Comparison of ENCODE assay signal across 1 cellular context in the genomic region with DNA sequence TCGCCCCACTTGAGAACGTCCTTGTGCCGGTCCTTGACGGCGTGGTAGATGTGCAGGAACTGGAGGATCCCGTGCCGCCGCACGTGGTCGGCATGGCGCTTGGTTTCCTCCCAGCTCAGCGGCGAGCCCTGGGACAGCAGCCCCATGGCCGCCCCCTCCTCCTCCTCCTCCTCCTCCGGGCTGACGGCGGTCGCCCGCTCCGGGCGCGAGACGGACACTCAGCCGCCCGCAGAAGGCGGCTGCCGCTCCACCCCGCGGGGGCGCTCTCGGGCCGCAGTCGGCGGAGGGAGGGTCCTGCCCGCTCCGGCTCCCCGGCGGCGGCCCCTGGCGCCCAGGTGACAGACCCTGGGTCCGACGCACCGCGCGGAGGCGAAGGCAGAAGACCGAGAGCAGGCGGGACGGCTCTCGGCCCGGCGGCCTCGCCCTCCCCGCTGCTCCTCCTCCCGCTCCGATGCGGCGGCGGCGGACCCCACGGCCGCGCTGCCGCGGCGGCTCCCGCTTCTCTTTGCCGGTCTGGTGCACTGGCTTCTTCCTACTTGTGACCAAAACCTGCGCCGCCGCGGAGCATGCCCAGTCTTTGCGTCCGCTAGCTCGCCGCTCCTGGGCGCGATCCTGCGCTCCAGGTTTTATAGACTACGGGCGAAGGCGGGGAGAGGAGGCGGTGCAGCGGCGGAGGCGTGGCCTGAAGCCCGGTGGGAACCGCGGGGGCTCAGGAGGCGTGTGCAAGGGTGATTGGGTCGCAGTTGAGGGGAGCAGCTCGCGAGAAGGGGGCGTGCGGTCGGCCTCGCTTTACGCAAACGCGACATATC.
TF ChIP-seq lines count a peak whose summit lies in the region.

A gene (minus strand): TSS at position 602 of the 809 bp plus-strand sequence. CDS start 456 bp downstream, at position 146.

TF ChIP-seq in K562, 482 proteins besides CTCF, POLR2A, EP300 and RAD21 (continued from another document and continues in another):
- TF ChIP-seq ZNF175 (CRISPR knock-in tag; IDR thresholded peaks at IDR 0.05; ENCODE audit: low read depth) (no peak), MEIS2 (IDR thresholded peaks at IDR 0.05; ENCODE audit: partially characterized antibody) (peak; percentile 35), RAD51 (IDR thresholded peaks at IDR 0.05; ENCODE audit: borderline replicate concordance, low read depth) (no peak), HMG20B (CRISPR knock-in tag; IDR thresholded peaks at IDR 0.05) (no peak), ZNF316 (IDR thresholded peaks at IDR 0.05) (no peak), CEBPG (CRISPR knock-in tag; IDR thresholded peaks at IDR 0.05) (0 out of 2 replicates have a peak, but pooled peaks have one; percentile 13), CEBPG (tag; conservative IDR thresholded peaks at IDR 0.05 in 1 of 2, IDR thresholded peaks at IDR 0.05 in 1 of 2) (no peak), SRSF1 (IDR thresholded peaks at IDR 0.05; ENCODE audit: low read depth, low read length) (no peak), ZNF274 (IDR thresholded peaks at IDR 0.05; ENCODE audit: borderline replicate concordance, low read depth, low read length) (no peak), U2AF1 (optimal IDR thresholded peaks at IDR 0.05; ENCODE audit: low read depth, low read length) (no peak), SMAD2 (IDR thresholded peaks at IDR 0.05; ENCODE audit: low read depth, low read length) (no peak), HEY1 (CRISPR knock-in tag; IDR thresholded peaks at IDR 0.05; ENCODE audit: borderline replicate concordance) (no peak), FOXK1 (CRISPR knock-in tag; IDR thresholded peaks at IDR 0.05; ENCODE audit: borderline replicate concordance) (no peak), CXXC5 (CRISPR knock-in tag; IDR thresholded peaks at IDR 0.05) (peak; percentile 93), EHMT2 (IDR thresholded peaks at IDR 0.05) (no peak), TAF9B (IDR thresholded peaks at IDR 0.05; ENCODE audit: partially characterized antibody) (no peak), ZZZ3 (IDR thresholded peaks at IDR 0.05) (no peak), HMG20A (CRISPR knock-in tag; conservative IDR thresholded peaks at IDR 0.05) (no peak), ERF (CRISPR knock-in tag; IDR thresholded peaks at IDR 0.05) (no peak), ZNF354B (CRISPR knock-in tag; IDR thresholded peaks at IDR 0.05) (no peak), ZFPM2 (CRISPR knock-in tag; IDR thresholded peaks at IDR 0.05) (no peak), COPS2 (conservative IDR thresholded peaks at IDR 0.05) (no peak), ELF4 (CRISPR knock-in tag; IDR thresholded peaks at IDR 0.05) (no peak), RUNX1 (IDR thresholded peaks at IDR 0.05; ENCODE audit: low read depth) (no peak), JUNB (CRISPR knock-in tag; conservative IDR thresholded peaks at IDR 0.05) (no peak), MCM2 (IDR thresholded peaks at IDR 0.05; ENCODE audit: low read depth) (no peak), NEUROD1 (IDR thresholded peaks at IDR 0.05; ENCODE audit: borderline replicate concordance, low read depth, low read length, partially characterized antibody) (peak; percentile 100), ZNF780A (CRISPR knock-in tag; IDR thresholded peaks at IDR 0.05) (no peak), ZNF224 (CRISPR knock-in tag; IDR thresholded peaks at IDR 0.05) (no peak), KDM4B (IDR thresholded peaks at IDR 0.05; ENCODE audit: borderline replicate concordance in 2 of 2, low read depth in 1 of 2) (no peak), KLF6 (CRISPR knock-in tag; IDR thresholded peaks at IDR 0.05; ENCODE audit: borderline replicate concordance) (no peak), MED1 (CRISPR knock-in tag; IDR thresholded peaks at IDR 0.05; ENCODE audit: borderline replicate concordance) (no peak), BRD4 (IDR thresholded peaks at IDR 0.05) (no peak), MCM7 (IDR thresholded peaks at IDR 0.05) (no peak), ZBED1 (IDR thresholded peaks at IDR 0.05) (peak; percentile 78; the same call in 1 of the 2 replicates)
- TF ChIP-seq, protein P1, sequence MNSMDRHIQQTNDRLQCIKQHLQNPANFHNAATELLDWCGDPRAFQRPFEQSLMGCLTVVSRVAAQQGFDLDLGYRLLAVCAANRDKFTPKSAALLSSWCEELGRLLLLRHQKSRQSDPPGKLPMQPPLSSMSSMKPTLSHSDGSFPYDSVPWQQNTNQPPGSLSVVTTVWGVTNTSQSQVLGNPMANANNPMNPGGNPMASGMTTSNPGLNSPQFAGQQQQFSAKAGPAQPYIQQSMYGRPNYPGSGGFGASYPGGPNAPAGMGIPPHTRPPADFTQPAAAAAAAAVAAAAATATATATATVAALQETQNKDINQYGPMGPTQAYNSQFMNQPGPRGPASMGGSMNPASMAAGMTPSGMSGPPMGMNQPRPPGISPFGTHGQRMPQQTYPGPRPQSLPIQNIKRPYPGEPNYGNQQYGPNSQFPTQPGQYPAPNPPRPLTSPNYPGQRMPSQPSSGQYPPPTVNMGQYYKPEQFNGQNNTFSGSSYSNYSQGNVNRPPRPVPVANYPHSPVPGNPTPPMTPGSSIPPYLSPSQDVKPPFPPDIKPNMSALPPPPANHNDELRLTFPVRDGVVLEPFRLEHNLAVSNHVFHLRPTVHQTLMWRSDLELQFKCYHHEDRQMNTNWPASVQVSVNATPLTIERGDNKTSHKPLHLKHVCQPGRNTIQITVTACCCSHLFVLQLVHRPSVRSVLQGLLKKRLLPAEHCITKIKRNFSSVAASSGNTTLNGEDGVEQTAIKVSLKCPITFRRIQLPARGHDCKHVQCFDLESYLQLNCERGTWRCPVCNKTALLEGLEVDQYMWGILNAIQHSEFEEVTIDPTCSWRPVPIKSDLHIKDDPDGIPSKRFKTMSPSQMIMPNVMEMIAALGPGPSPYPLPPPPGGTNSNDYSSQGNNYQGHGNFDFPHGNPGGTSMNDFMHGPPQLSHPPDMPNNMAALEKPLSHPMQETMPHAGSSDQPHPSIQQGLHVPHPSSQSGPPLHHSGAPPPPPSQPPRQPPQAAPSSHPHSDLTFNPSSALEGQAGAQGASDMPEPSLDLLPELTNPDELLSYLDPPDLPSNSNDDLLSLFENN (IDR thresholded peaks at IDR 0.05; ENCODE audit: low read depth in 2 of 2, low read length in 2 of 2), result 0 out of 4 replicates have a peak, but pooled peaks of 1 of the 2 experiments have one; percentile 34
- TF ChIP-seq, protein P2, sequence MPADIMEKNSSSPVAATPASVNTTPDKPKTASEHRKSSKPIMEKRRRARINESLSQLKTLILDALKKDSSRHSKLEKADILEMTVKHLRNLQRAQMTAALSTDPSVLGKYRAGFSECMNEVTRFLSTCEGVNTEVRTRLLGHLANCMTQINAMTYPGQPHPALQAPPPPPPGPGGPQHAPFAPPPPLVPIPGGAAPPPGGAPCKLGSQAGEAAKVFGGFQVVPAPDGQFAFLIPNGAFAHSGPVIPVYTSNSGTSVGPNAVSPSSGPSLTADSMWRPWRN (IDR thresholded peaks at IDR 0.05; ENCODE audit: low read depth), result peak; percentile 25; the same call in 1 of the 2 replicates
- TF ChIP-seq, protein P3, sequence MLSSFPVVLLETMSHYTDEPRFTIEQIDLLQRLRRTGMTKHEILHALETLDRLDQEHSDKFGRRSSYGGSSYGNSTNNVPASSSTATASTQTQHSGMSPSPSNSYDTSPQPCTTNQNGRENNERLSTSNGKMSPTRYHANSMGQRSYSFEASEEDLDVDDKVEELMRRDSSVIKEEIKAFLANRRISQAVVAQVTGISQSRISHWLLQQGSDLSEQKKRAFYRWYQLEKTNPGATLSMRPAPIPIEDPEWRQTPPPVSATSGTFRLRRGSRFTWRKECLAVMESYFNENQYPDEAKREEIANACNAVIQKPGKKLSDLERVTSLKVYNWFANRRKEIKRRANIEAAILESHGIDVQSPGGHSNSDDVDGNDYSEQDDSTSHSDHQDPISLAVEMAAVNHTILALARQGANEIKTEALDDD (IDR thresholded peaks at IDR 0.05), result no peak
- TF ChIP-seq, protein P4, sequence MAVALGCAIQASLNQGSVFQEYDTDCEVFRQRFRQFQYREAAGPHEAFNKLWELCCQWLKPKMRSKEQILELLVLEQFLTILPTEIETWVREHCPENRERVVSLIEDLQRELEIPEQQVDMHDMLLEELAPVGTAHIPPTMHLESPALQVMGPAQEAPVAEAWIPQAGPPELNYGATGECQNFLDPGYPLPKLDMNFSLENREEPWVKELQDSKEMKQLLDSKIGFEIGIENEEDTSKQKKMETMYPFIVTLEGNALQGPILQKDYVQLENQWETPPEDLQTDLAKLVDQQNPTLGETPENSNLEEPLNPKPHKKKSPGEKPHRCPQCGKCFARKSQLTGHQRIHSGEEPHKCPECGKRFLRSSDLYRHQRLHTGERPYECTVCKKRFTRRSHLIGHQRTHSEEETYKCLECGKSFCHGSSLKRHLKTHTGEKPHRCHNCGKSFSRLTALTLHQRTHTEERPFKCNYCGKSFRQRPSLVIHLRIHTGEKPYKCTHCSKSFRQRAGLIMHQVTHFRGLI (CRISPR knock-in tag; IDR thresholded peaks at IDR 0.05), result no peak
- TF ChIP-seq, protein P5, sequence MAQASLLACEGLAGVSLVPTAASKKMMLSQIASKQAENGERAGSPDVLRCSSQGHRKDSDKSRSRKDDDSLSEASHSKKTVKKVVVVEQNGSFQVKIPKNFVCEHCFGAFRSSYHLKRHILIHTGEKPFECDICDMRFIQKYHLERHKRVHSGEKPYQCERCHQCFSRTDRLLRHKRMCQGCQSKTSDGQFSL (CRISPR knock-in tag; IDR thresholded peaks at IDR 0.05), result peak; percentile 87
- TF ChIP-seq, protein P5 (tag; IDR thresholded peaks at IDR 0.05), result no peak
- TF ChIP-seq, protein P6, sequence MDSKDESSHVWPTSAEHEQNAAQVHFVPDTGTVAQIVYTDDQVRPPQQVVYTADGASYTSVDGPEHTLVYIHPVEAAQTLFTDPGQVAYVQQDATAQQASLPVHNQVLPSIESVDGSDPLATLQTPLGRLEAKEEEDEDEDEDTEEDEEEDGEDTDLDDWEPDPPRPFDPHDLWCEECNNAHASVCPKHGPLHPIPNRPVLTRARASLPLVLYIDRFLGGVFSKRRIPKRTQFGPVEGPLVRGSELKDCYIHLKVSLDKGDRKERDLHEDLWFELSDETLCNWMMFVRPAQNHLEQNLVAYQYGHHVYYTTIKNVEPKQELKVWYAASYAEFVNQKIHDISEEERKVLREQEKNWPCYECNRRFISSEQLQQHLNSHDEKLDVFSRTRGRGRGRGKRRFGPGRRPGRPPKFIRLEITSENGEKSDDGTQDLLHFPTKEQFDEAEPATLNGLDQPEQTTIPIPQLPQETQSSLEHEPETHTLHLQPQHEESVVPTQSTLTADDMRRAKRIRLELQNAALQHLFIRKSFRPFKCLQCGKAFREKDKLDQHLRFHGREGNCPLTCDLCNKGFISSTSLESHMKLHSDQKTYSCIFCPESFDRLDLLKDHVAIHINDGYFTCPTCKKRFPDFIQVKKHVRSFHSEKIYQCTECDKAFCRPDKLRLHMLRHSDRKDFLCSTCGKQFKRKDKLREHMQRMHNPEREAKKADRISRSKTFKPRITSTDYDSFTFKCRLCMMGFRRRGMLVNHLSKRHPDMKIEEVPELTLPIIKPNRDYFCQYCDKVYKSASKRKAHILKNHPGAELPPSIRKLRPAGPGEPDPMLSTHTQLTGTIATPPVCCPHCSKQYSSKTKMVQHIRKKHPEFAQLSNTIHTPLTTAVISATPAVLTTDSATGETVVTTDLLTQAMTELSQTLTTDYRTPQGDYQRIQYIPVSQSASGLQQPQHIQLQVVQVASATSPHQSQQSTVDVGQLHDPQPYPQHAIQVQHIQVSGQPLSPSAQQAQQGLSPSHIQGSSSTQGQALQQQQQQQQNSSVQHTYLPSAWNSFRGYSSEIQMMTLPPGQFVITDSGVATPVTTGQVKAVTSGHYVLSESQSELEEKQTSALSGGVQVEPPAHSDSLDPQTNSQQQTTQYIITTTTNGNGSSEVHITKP (IDR thresholded peaks at IDR 0.05; ENCODE audit: partially characterized antibody), result peak; percentile 46
- TF ChIP-seq, protein P7, sequence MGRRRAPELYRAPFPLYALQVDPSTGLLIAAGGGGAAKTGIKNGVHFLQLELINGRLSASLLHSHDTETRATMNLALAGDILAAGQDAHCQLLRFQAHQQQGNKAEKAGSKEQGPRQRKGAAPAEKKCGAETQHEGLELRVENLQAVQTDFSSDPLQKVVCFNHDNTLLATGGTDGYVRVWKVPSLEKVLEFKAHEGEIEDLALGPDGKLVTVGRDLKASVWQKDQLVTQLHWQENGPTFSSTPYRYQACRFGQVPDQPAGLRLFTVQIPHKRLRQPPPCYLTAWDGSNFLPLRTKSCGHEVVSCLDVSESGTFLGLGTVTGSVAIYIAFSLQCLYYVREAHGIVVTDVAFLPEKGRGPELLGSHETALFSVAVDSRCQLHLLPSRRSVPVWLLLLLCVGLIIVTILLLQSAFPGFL (CRISPR knock-in tag; IDR thresholded peaks at IDR 0.05), result no peak
- TF ChIP-seq, protein P8, sequence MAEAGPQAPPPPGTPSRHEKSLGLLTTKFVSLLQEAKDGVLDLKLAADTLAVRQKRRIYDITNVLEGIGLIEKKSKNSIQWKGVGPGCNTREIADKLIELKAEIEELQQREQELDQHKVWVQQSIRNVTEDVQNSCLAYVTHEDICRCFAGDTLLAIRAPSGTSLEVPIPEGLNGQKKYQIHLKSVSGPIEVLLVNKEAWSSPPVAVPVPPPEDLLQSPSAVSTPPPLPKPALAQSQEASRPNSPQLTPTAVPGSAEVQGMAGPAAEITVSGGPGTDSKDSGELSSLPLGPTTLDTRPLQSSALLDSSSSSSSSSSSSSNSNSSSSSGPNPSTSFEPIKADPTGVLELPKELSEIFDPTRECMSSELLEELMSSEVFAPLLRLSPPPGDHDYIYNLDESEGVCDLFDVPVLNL (CRISPR knock-in tag; IDR thresholded peaks at IDR 0.05; ENCODE audit: low read depth), result peak; percentile 64; the same call in 1 of the 2 replicates
- TF ChIP-seq, protein P9, sequence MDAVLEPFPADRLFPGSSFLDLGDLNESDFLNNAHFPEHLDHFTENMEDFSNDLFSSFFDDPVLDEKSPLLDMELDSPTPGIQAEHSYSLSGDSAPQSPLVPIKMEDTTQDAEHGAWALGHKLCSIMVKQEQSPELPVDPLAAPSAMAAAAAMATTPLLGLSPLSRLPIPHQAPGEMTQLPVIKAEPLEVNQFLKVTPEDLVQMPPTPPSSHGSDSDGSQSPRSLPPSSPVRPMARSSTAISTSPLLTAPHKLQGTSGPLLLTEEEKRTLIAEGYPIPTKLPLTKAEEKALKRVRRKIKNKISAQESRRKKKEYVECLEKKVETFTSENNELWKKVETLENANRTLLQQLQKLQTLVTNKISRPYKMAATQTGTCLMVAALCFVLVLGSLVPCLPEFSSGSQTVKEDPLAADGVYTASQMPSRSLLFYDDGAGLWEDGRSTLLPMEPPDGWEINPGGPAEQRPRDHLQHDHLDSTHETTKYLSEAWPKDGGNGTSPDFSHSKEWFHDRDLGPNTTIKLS (IDR thresholded peaks at IDR 0.05; ENCODE audit: borderline replicate concordance, low read depth), result no peak
